ENCODE assay signal across 8 cellular contexts in the genomic region with DNA sequence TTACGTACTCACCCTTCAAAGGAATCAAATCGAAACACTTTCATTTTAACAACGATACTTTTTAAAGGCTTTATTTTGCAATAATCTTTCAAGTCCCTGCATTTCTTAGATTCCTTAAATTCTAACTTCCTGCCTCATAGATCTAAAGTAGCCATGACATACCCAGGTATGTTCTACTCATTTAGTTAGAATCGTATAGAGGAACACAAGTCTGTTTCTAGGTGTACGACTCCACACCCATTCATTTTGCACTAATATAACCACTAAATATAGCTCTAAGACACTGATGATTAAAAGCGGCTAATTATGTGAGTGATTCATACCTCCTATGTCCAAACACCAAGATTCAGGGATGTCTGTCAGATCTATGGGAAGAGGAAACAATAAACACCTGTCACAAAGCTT. TPM values are rescaled to one million over a fixed set of nuclear protein-coding genes. Genes with fewer than 3 reads are reported as not detected.
DNase-seq lines count a peak whose midpoint lies in the region; TF ChIP-seq lines count a peak whose summit lies in the region.

No MANE protein-coding gene starts in this region.

- peaks cover 11 to 44% (median 31%) of the 10 kb centered on the region in 4 donors for H3K4me1 ChIP-seq in transverse colon

- WGBS in transverse colon (ENCODE audit: low coverage in 1 of 2), 2 donors = 7 to 8% methylated on average over 6 of the region's 6 CpGs

- in situ Hi-C loops in transverse colon (cut with MboI; ENCODE audit: low pct_ligation_motif_present in 1 of 4, low pct_unique_long_range_greater_than_20kb in 1 of 4, low sequenced_read_pairs in 3 of 4) = loop anchor here in 1 of 4 donors (10.0 kb wide), 1 partner anchor 99 kb away; no protein-coding TSS in a partner anchor

- intact Hi-C loops in transverse colon (cut with DNase I; ENCODE audit: low total_unique reads) = loop anchor here (5.0 kb wide), 1 partner anchor 97 kb away; no protein-coding TSS in a partner anchor

- no peak for DNase-seq in AG04450 (ENCODE audit: low read depth, low spot score)
- DNase-seq in HS-5 (ENCODE audit: low read depth) = peak; percentile 37
- peak; percentile 45 for DNase-seq in astrocyte of the hippocampus (ENCODE audit: low read depth, low spot score)
- no peak for DNase-seq in transverse colon
- no peak for DNase-seq in T1000 (lab: John Stamatoyannopoulos, UW)
- DNase-seq in stimulated activated naive CD4-positive, alpha-beta T cell treated with Interleukin-2 at 50 U/mL for 16 hours (lab: John Stamatoyannopoulos, UW) = no peak
- DNase-seq in NCI-H1417 treated with DMSO at 0.1 percent for 48 hours (lab: John Stamatoyannopoulos, UW) = no peak

- TF ChIP-seq CTCF in AG04450 (IDR thresholded peaks at IDR 0.05; ENCODE audit: low read depth, low read length) (no peak), transverse colon (IDR thresholded peaks at IDR 0.05) (no peak)

- no peak for TF ChIP-seq EP300 in transverse colon (IDR thresholded peaks at IDR 0.05; ENCODE audit: low read depth)

- no peaks in the 10 kb centered on the region for H3K36me3 ChIP-seq in transverse colon

- H3K4me3 ChIP-seq in AG04450 (ENCODE audit: low read depth, low read length) = peak overlapping the region; percentile 79
- peak overlapping the region; percentile 47 to 72 (median 66) for H3K4me3 ChIP-seq in transverse colon

- H3K27me3 ChIP-seq in AG04450 (ENCODE audit: control insufficient read depth, insufficient read depth, low read length) = no peaks in the 10 kb centered on the region
- H3K27me3 ChIP-seq in layer of hippocampus (ENCODE audit: control insufficient read depth, insufficient read depth, low read length) = no peaks in the 10 kb centered on the region
- H3K27me3 ChIP-seq in transverse colon = no peaks in the 10 kb centered on the region

- H3K9me3 ChIP-seq in AG04450 (ENCODE audit: control insufficient read depth, insufficient read depth, low read length) = peaks cover 2% of the 10 kb centered on the region; the same call in 1 of the 2 replicates
- H3K9me3 ChIP-seq in transverse colon = no peaks in the 10 kb centered on the region

- H3K27ac ChIP-seq in AG04450 (ENCODE audit: low read depth, low read length) (peak overlapping the region; percentile 89), layer of hippocampus (ENCODE audit: low read depth, low read length) (peak overlapping the region; percentile 43), transverse colon (peak overlapping the region; percentile 85 to 96 (median 90))

- POLR2A ChIA-PET in AG04450 (lab: Yijun Ruan, JAX) = interaction anchor here (1.6 kb wide), 1 partner anchor 108 kb away, joined by 6 read pairs; no protein-coding TSS in a partner anchor

- CTCF ChIA-PET in AG04450 (lab: Charles Lee) = interaction anchor here (3.2 to 3.5 kb wide), 2 partner anchors 13 to 109 kb away, joined by 22 to 28 read pairs; no protein-coding TSS in a partner anchor

- no peak for TF ChIP-seq POLR2A in transverse colon (IDR thresholded peaks at IDR 0.05)

RNA-seq across cellular contexts. Expression of gene ATP13A3, which starts 1.3 kb away (rescaled TPM):
- 98.5 and 132 TPM in 2 replicates for polyA plus RNA-seq in AG04450 (2011; rRNA removed)
- 94.4 and 210 TPM in 2 replicates for polyA minus RNA-seq in AG04450 (2011; rRNA and poly(A)+ RNA removed)
- total RNA-seq in transverse colon = 100 to 1,000 TPM in 2 of 4 donors, 10 to 100 TPM in 2; 23.6 to 129 (median 69.8) TPM

Comparison
In these comparisons a context has a peak if more than half of its experiments do, and no peak if none do; other contexts are left out.
1. DNase-seq: peak in HS-5 (single experiment) and astrocyte of the hippocampus (single experiment); none in AG04450 (single experiment), transverse colon (single experiment), T1000 (single experiment), stimulated activated naive CD4-positive, alpha-beta T cell treated with Interleukin-2 at 50 U/mL for 16 hours (single experiment) and NCI-H1417 treated with DMSO at 0.1 percent for 48 hours (single experiment).
2. Peak in every context shown above with its lines, with median percentiles within 50 percentile points of each other: H3K27ac ChIP-seq.